ENCODE assay signal across 9 cellular contexts in the genomic region with DNA sequence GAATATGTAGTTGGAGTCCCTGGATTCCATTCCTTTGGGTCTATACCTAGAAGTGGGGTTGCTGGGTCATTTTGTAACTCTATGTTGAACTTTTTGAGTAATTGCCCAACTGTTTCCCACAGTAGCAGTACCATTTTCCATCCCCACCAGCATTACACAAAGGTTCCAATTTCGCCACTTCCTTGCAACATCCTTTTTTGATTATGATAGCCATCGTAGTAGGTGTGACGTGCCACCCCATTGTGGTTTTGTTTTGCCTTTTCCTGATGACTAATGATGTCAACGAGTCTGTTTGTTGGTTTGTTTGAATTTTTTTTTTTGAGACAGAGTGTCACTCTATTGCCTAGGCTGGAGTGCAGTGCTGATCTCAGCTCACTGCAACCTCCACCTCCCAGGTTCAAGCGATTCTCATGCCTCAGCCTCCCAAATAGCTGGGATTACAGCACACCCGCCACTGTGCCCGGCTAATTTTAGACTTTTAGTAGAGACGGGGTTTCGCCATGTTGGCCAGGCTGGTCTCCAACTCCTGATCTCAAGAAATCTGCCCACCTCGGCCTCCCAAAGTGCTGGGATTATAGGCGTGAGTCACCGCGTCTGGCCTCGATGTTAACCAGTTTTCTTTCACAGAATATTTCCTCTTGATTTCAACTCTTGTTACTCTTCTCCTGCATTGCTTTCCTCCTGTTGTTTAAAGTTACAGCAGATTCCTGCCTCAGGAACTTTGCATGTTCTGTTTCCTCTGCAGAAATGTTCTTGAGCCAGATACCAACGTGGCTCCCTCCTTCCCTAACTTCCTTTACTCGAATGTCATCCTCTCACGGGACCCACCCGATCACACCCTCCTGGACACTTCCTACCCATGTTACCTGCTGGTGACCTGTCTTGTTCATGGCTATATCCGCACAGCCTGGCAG. TPM values are rescaled to one million over a fixed set of nuclear protein-coding genes. Genes with fewer than 3 reads are reported as not detected.
DNase-seq lines count a peak whose midpoint lies in the region; ATAC-seq and TF ChIP-seq lines count a peak whose summit lies in the region.
"Had no signal": no experiment of that assay in that cellular context is flagged by ENCODE, and none has a peak within 500 bp of the region (broad histone marks: within the 10 kb centered on the region; RNA-seq: fewer than 3 reads in every experiment).

No MANE protein-coding gene starts in this region.

- intact Hi-C loops in adrenal gland (cut with DNase I) = no loop called here
- intact Hi-C loops in Calu3 (cut with micrococcal nuclease; ENCODE audit: unreplicated experiment) = no loop called here

- H3K27ac ChIP-seq in adrenal gland (peak overlapping the region in 3 of 5 donors; percentile 88 to 97 (median 97)), neural progenitor cell (no peak overlapping the region)

- ATAC-seq in stimulated activated naive B cell treated with anti-CD40 and anti-IgM and Interleukin-4, amounts not matched to agents 10 μg/mL and 1 μg/mL and 100 μg/mL, for 72 hours (replicated peaks) = no peak
- ATAC-seq: Panc1 had no signal

- 69 to 81% (median 75%) methylated on average over 19 of the region's 19 CpGs for WGBS in adrenal gland, 4 donors

- H2AFZ ChIP-seq in neural progenitor cell (replicated peaks) = no peak overlapping the region

- no peaks in the 10 kb centered on the region for H3K27me3 ChIP-seq in adrenal gland
- no peaks in the 10 kb centered on the region for H3K27me3 ChIP-seq in neural progenitor cell

- DNase-seq in GM04504 (ENCODE audit: low read depth) (peak; percentile 34), RPMI7951 (ENCODE audit: low read depth) (peak; percentile 82), adrenal gland (no peak), neural progenitor cell (ENCODE audit: low spot score) (no peak), Calu3 (no peak), SW 1271 (lab: John Stamatoyannopoulos, UW) (no peak), NCI-H1048 (lab: John Stamatoyannopoulos, UW) (no peak)
- DNase-seq in stimulated activated naive B cell treated with anti-CD40 and anti-IgM and Interleukin-4, amounts not matched to agents 10 μg/mL and 1 μg/mL and 100 μg/mL, for 72 hours = no peak

- no TSS peak for BruUV-seq in Calu3 (replicated peaks; lab: Mats Ljungman, UMichigan)

- H3K4me1 ChIP-seq in adrenal gland (replicated peaks in 1 of 2) (peaks cover 20 to 47% of the 10 kb centered on the region in 2 donors), neural progenitor cell (peaks cover 10% of the 10 kb centered on the region)

- H3K4me1 Mint-ChIP-seq in neural progenitor cell = peaks cover 32% of the 10 kb centered on the region
- H3K4me1 Mint-ChIP-seq in Calu3 (ENCODE audit: low read depth, unreplicated experiment) = peaks cover 9% of the 10 kb centered on the region
- peaks cover 6 to 13% of the 10 kb centered on the region in 2 donors for H3K4me1 Mint-ChIP-seq in stimulated activated naive B cell treated with anti-CD40 and anti-IgM and Interleukin-4, amounts not matched to agents 10 μg/mL and 1 μg/mL and 100 μg/mL, for 72 hours

- no peak overlapping the region for H3K4me3 ChIP-seq in adrenal gland
- H3K4me3 ChIP-seq in neural progenitor cell = no peak overlapping the region

- peaks cover 16% of the 10 kb centered on the region for H3K27me3 Mint-ChIP-seq in neural progenitor cell (ENCODE audit: insufficient read depth, low read depth)
- H3K27me3 Mint-ChIP-seq in Calu3 (ENCODE audit: unreplicated experiment) = peaks cover 26% of the 10 kb centered on the region
- H3K27me3 Mint-ChIP-seq in stimulated activated naive B cell treated with anti-CD40 and anti-IgM and Interleukin-4, amounts not matched to agents 10 μg/mL and 1 μg/mL and 100 μg/mL, for 72 hours = peaks cover 19 to 34% of the 10 kb centered on the region in 2 donors

- H3K9me3 Mint-ChIP-seq in neural progenitor cell (no peaks in the 10 kb centered on the region), Calu3 (ENCODE audit: low read depth, unreplicated experiment) (no peaks in the 10 kb centered on the region)
- H3K9me3 Mint-ChIP-seq in stimulated activated naive B cell treated with anti-CD40 and anti-IgM and Interleukin-4, amounts not matched to agents 10 μg/mL and 1 μg/mL and 100 μg/mL, for 72 hours = no peaks in the 10 kb centered on the region

- H3K27ac Mint-ChIP-seq in neural progenitor cell = peak overlapping the region; percentile 16
- no peak overlapping the region for H3K27ac Mint-ChIP-seq in Calu3 (ENCODE audit: unreplicated experiment)
- no peak overlapping the region for H3K27ac Mint-ChIP-seq in stimulated activated naive B cell treated with anti-CD40 and anti-IgM and Interleukin-4, amounts not matched to agents 10 μg/mL and 1 μg/mL and 100 μg/mL, for 72 hours

- no peaks in the 10 kb centered on the region for H3K36me3 ChIP-seq in adrenal gland (replicated peaks in 1 of 2)
- no peaks in the 10 kb centered on the region for H3K36me3 ChIP-seq in neural progenitor cell

- H4K20me1 ChIP-seq in neural progenitor cell (ENCODE audit: low read depth) = no peaks in the 10 kb centered on the region

- no peaks in the 10 kb centered on the region for H3K79me2 ChIP-seq in neural progenitor cell (ENCODE audit: low read depth)

- H3K4me3 Mint-ChIP-seq in neural progenitor cell = no peak overlapping the region
- no peak overlapping the region for H3K4me3 Mint-ChIP-seq in Calu3 (ENCODE audit: low read depth, unreplicated experiment)
- H3K4me3 Mint-ChIP-seq in stimulated activated naive B cell treated with anti-CD40 and anti-IgM and Interleukin-4, amounts not matched to agents 10 μg/mL and 1 μg/mL and 100 μg/mL, for 72 hours = no peak overlapping the region

- no peak for TF ChIP-seq POLR2A in adrenal gland (IDR thresholded peaks at IDR 0.05)

- H3K9me3 ChIP-seq in adrenal gland (replicated peaks in 1 of 3) (no peaks in the 10 kb centered on the region), neural progenitor cell (ENCODE audit: low read depth) (no peaks in the 10 kb centered on the region)

- no peak overlapping the region for H3K4me2 ChIP-seq in neural progenitor cell

- H3K9ac ChIP-seq in neural progenitor cell = no peak overlapping the region

- H3F3A ChIP-seq in neural progenitor cell (ENCODE audit: low read depth) = peaks cover 12% of the 10 kb centered on the region

- CTCF ChIA-PET in Calu3 (lab: Charles Lee) = no interaction called here

- no peak for TF ChIP-seq CTCF in adrenal gland (IDR thresholded peaks at IDR 0.05)
- TF ChIP-seq CTCF in neural progenitor cell (IDR thresholded peaks at IDR 0.05) = no peak
- no peak for TF ChIP-seq CTCF in Calu3 (IDR thresholded peaks at IDR 0.05; ENCODE audit: unreplicated experiment)

- H3K36me3 Mint-ChIP-seq in neural progenitor cell (no peaks in the 10 kb centered on the region), Calu3 (ENCODE audit: insufficient read depth, unreplicated experiment) (peaks cover 21% of the 10 kb centered on the region)
- no peaks in the 10 kb centered on the region for H3K36me3 Mint-ChIP-seq in stimulated activated naive B cell treated with anti-CD40 and anti-IgM and Interleukin-4, amounts not matched to agents 10 μg/mL and 1 μg/mL and 100 μg/mL, for 72 hours

RNA-seq across cellular contexts. Expression of gene PEX11G, which starts 3.6 kb away (rescaled TPM):
- 0.36 and 3.2 TPM in 2 replicates for total RNA-seq in RPMI7951 (2014; rRNA removed; shearing (Covaris generic))
- total RNA-seq in adrenal gland (10 to 100 TPM in 5 of 8 donors, 1 to 10 TPM in 3; 4.9 to 17.5 (median 13.8) TPM), neural progenitor cell (ENCODE audit: low replicate concordance) (1.0 and 5.7 TPM in 2 replicates), Calu3 (2022) (1.3 and 3.4 TPM in 2 replicates)
- polyA plus RNA-seq in adrenal gland = 10 to 100 TPM in 2 of 3 donors, 1 to 10 TPM in 1; 2.5 to 24.5 (median 24.0) TPM

RNA-seq across cellular contexts. Expression of gene ZNF358, which starts 23.5 kb away (rescaled TPM):
- 35.8 and 50.3 TPM in 2 replicates for total RNA-seq in RPMI7951 (2014; rRNA removed; shearing (Covaris generic))
- 100 to 1,000 TPM in 5 of 8 donors, 10 to 100 TPM in 3; 56.1 to 113 (median 101) TPM for total RNA-seq in adrenal gland
- polyA plus RNA-seq in adrenal gland = 100 to 1,000 TPM in 2 of 3 donors, 10 to 100 TPM in 1; 30.3 to 197 (median 148) TPM
- total RNA-seq in neural progenitor cell (ENCODE audit: low replicate concordance) = 16.9 and 50.3 TPM in 2 replicates
- 22.6 and 23.8 TPM in 2 replicates for total RNA-seq in Calu3 (2022)

RNA-seq across cellular contexts. Expression of gene MCOLN1, which starts 30.0 kb away (rescaled TPM):
- total RNA-seq in RPMI7951 (2014; rRNA removed; shearing (Covaris generic)) = 2.0 and 3.5 TPM in 2 replicates
- 10 to 100 TPM; 27.8 to 100.0 (median 57.1) TPM for total RNA-seq in adrenal gland
- 100 to 1,000 TPM in 1 of 3 donors, 10 to 100 TPM in 2; 23.0 to 212 (median 71.4) TPM for polyA plus RNA-seq in adrenal gland
- 6.6 and 7.1 TPM in 2 replicates for total RNA-seq in neural progenitor cell (ENCODE audit: low replicate concordance)
- total RNA-seq in Calu3 (2022) = 13.1 TPM in 2 replicates

RNA-seq across cellular contexts. Expression of gene PNPLA6, which starts 43.1 kb away (rescaled TPM):
- 44.7 and 51.5 TPM in 2 replicates for total RNA-seq in RPMI7951 (2014; rRNA removed; shearing (Covaris generic))
- 100 to 1,000 TPM in 5 of 8 donors, 10 to 100 TPM in 3; 89.4 to 257 (median 121) TPM for total RNA-seq in adrenal gland
- polyA plus RNA-seq in adrenal gland = 100 to 1,000 TPM in 2 of 3 donors, 10 to 100 TPM in 1; 25.7 to 264 (median 110) TPM
- total RNA-seq in neural progenitor cell (ENCODE audit: low replicate concordance) = 25.5 and 78.9 TPM in 2 replicates
- 51.3 and 60.1 TPM in 2 replicates for total RNA-seq in Calu3 (2022)

Comparison
In these comparisons a context has a peak if more than half of its experiments do, and no peak if none do; other contexts are left out.
1. DNase-seq: peak in GM04504 (single experiment) and RPMI7951 (single experiment); none in adrenal gland (0 of 7), neural progenitor cell (single experiment), Calu3 (single experiment), stimulated activated naive B cell treated with anti-CD40 and anti-IgM and Interleukin-4, amounts not matched to agents 10 μg/mL and 1 μg/mL and 100 μg/mL, for 72 hours (single experiment), SW 1271 (0 of 2) and NCI-H1048 (single experiment).